20 cellular contexts compared by ENCODE assay signal in the genomic region with DNA sequence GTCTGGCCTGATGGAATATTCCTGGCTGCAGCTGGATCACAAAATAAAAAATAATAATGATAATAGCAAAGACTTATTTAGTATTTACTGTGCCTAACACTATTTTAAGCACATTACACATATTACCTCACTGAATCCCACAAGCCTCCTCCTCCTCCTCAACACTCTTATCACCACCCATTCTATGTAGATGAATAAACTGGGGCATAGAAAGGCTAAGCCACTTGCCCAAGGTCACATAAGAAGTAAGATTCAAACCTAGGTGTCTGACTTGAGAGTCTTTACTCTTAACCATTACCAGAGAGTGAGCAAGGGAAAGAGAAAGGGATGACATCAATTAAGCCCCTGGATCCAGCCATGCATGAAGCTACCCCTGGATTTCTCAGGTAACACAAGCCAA.
"Had no signal": no experiment of that assay in that cellular context is flagged by ENCODE, and none has a peak within 500 bp of the region (broad histone marks: within the 10 kb centered on the region; RNA-seq: fewer than 3 reads in every experiment).

No MANE protein-coding gene starts in this region.

- H3K27me3 ChIP-seq: colonic mucosa, neural progenitor cell, right atrium auricular region, spleen, tibial nerve, upper lobe of left lung had no signal

- H3K4me3 ChIP-seq: colonic mucosa, lung, mucosa of descending colon, neural progenitor cell, prostate gland, right atrium auricular region, spleen, thoracic aorta, tibial nerve, upper lobe of left lung had no signal

- DNase-seq: colonic mucosa; dermis blood vessel endothelial cell; effector memory CD4-positive, alpha-beta T cell; erythroblast; hypothalamus; immature natural killer cell; mucosa of descending colon; naive thymus-derived CD4-positive, alpha-beta T cell; spleen; stimulated activated CD4-positive, alpha-beta T cell treated with anti-CD3 and anti-CD28 coated beads, Interleukin-15, amount 100 ng/mL, for 24 hours; stimulated activated CD4-positive, alpha-beta T cell treated with anti-CD3 and anti-CD28 coated beads, Interleukin-2, amount 100 ng/mL, for 48 hours; stimulated activated naive B cell treated with anti-CD40 and anti-IgM and Interleukin-4, amounts not matched to agents 10 μg/mL and 1 μg/mL and 100 μg/mL, for 72 hours; upper lobe of left lung had no signal

- H3K79me2 ChIP-seq: parathyroid adenoma had no signal

- H3K4me2 ChIP-seq: neural progenitor cell had no signal

- H3K4me1 ChIP-seq: colonic mucosa, neural progenitor cell, parathyroid adenoma, prostate gland, right atrium auricular region, spleen, tibial nerve, upper lobe of left lung had no signal

- H3K36me3 ChIP-seq: colonic mucosa, neural progenitor cell, prostate gland, right atrium auricular region, spleen, thoracic aorta, tibial nerve, upper lobe of left lung had no signal

- H3K9ac ChIP-seq: neural progenitor cell, parathyroid adenoma had no signal

- H3K27ac ChIP-seq: colonic mucosa, neural progenitor cell, parathyroid adenoma, prostate gland, right atrium auricular region, spleen, thoracic aorta, tibial nerve, upper lobe of left lung had no signal
